ENCODE assay signal across 9 cellular contexts in genomic region chr1:156104861-156105546, GRCh38. TPM values are rescaled to one million over a fixed set of nuclear protein-coding genes. Genes with fewer than 3 reads are reported as not detected.
DNase-seq lines count a peak whose midpoint lies in the region; ATAC-seq and TF ChIP-seq lines count a peak whose summit lies in the region.
"Had no signal": no experiment of that assay in that cellular context is flagged by ENCODE, and none has a peak within 500 bp of the region (broad histone marks: within the 10 kb centered on the region; RNA-seq: fewer than 3 reads in every experiment).

No MANE protein-coding gene starts in this region.

- DNase-seq in GM04504 (ENCODE audit: low read depth) (peak; percentile 76), WERI-Rb-1 (no peak), foreskin keratinocyte (no peak), gastrocnemius medialis (no peak), mucosa of gallbladder (ENCODE audit: low spot score) (no peak), left colon (no peak)

- ATAC-seq in foreskin keratinocyte, result peak; percentile 3
- no peak for ATAC-seq in gastrocnemius medialis
- no peak for ATAC-seq in GM21717 (IDR thresholded peaks at IDR 0.05; ENCODE audit: unreplicated experiment)
- ATAC-seq in GM21737 (IDR thresholded peaks at IDR 0.05; ENCODE audit: unreplicated experiment), result no peak
- no peak for ATAC-seq in left colon

- H3K27me3 ChIP-seq in WERI-Rb-1 (ENCODE audit: insufficient read depth, low read depth, severe bottlenecking) (no peaks in the 10 kb centered on the region), foreskin keratinocyte (no peaks in the 10 kb centered on the region), gastrocnemius medialis (no peaks in the 10 kb centered on the region)

- in situ Hi-C loops in gastrocnemius medialis (cut with MboI; ENCODE audit: low sequenced_read_pairs in 4 of 4), result loop anchor here in 1 of 4 donors (25.0 kb wide), 1 partner anchor 382 kb away; no protein-coding TSS in a partner anchor

- intact Hi-C loops in gastrocnemius medialis (cut with DNase I; ENCODE audit: low total_unique reads) (loop anchor here (10.0 kb wide), 1 partner anchor 360 kb away; no protein-coding TSS in a partner anchor), left colon (cut with DNase I, micrococcal nuclease) (no loop called here)

- TF ChIP-seq CTCF in WERI-Rb-1 (IDR thresholded peaks at IDR 0.05; ENCODE audit: low read depth, low read length) (no peak), foreskin keratinocyte (conservative IDR thresholded peaks at IDR 0.05) (no peak), gastrocnemius medialis (IDR thresholded peaks at IDR 0.05 in 4 of 5, conservative IDR thresholded peaks at IDR 0.05 in 1 of 5) (no peak)

- H3K4me1 ChIP-seq in foreskin keratinocyte (peaks cover 34% of the 10 kb centered on the region), gastrocnemius medialis (peaks cover 64 to 71% of the 10 kb centered on the region in 2 donors)

- H3K27ac ChIP-seq in WERI-Rb-1 (peak overlapping the region; percentile 80), foreskin keratinocyte (peak overlapping the region; percentile 97), gastrocnemius medialis (peak overlapping the region; percentile 96 to 99 (median 98))

- H3K4me3 ChIP-seq in WERI-Rb-1 (ENCODE audit: low read depth, low read length), result no peak overlapping the region
- no peak overlapping the region for H3K4me3 ChIP-seq in gastrocnemius medialis

- H3K36me3 ChIP-seq in WERI-Rb-1 (0 out of 2 replicates have a peak, but pooled peaks cover 3% of the 10 kb centered on the region), gastrocnemius medialis (no peaks in the 10 kb centered on the region)

- no peak for TF ChIP-seq POLR2A in gastrocnemius medialis (IDR thresholded peaks at IDR 0.05)

- H3K9me3 ChIP-seq in WERI-Rb-1 (ENCODE audit: severe bottlenecking), result no peaks in the 10 kb centered on the region
- no peaks in the 10 kb centered on the region for H3K9me3 ChIP-seq in gastrocnemius medialis

RNA-seq across cellular contexts. Expression of gene LMNA, which starts 9.5 kb away (rescaled TPM):
- total RNA-seq in foreskin keratinocyte (816 and 822 TPM in 2 replicates), gastrocnemius medialis (100 to 1,000 TPM; 143 to 244 (median 220) TPM), mucosa of gallbladder (293 TPM), left colon (100 to 1,000 TPM; 335 to 478 TPM)
- polyA plus RNA-seq in foreskin keratinocyte, result 810 and 877 TPM in 2 replicates

RNA-seq across cellular contexts. Expression of gene MEX3A, which starts 22.7 kb away (rescaled TPM):
- total RNA-seq in foreskin keratinocyte (3.5 and 4.1 TPM in 2 replicates), gastrocnemius medialis (not detected), mucosa of gallbladder (1.4 TPM), left colon (1 to 10 TPM in 1 of 2 donors, under 1 TPM in 1; 0.78 to 1.1 TPM)
- 3.4 TPM in 2 replicates for polyA plus RNA-seq in foreskin keratinocyte

RNA-seq across cellular contexts. Expression of gene RAB25, which starts 44.0 kb away (rescaled TPM):
- 44.3 and 53.1 TPM in 2 replicates for total RNA-seq in foreskin keratinocyte
- 82.6 and 82.8 TPM in 2 replicates for polyA plus RNA-seq in foreskin keratinocyte
- 1 to 10 TPM in 1 of 4 donors, not detected in 3; 1.2 TPM for total RNA-seq in gastrocnemius medialis
- total RNA-seq in mucosa of gallbladder, result 103 TPM
- 100 to 1,000 TPM; 203 to 231 TPM for total RNA-seq in left colon

RNA-seq across cellular contexts. Expression of gene SEMA4A, which starts 48.4 kb away (rescaled TPM):
- total RNA-seq in foreskin keratinocyte (9.7 and 9.9 TPM in 2 replicates), gastrocnemius medialis (1 to 10 TPM in 2 of 4 donors, under 1 TPM in 2; 0.29 to 2.4 (median 1.2) TPM), mucosa of gallbladder (24.4 TPM), left colon (1 to 10 TPM; 3.5 to 6.5 TPM)
- polyA plus RNA-seq in foreskin keratinocyte, result 9.3 TPM in 2 replicates
- total RNA-seq: HT1080 had no signal

RNA-seq across cellular contexts. Expression of gene LAMTOR2, which starts 50.4 kb away (rescaled TPM):
- 87.0 and 95.0 TPM in 2 replicates for total RNA-seq in foreskin keratinocyte
- 164 and 173 TPM in 2 replicates for polyA plus RNA-seq in foreskin keratinocyte
- 10 to 100 TPM; 51.5 to 82.7 (median 72.6) TPM for total RNA-seq in gastrocnemius medialis
- 77.0 TPM for total RNA-seq in mucosa of gallbladder
- total RNA-seq in left colon, result 10 to 100 TPM; 70.6 to 72.7 TPM

Comparison
In these comparisons a context has a peak if more than half of its experiments do, and no peak if none do; other contexts are left out.
1. RNA of gene RAB25, which starts 44.0 kb away (total RNA-seq): 203 to 231 TPM in left colon, 103 TPM in mucosa of gallbladder (single experiment) and 44.3 to 53.1 TPM in foreskin keratinocyte; 1.2 TPM in gastrocnemius medialis; every median in the first group is over 10 times any median in the second.
2. Peak in every context shown above with its lines, with median percentiles within 50 percentile points of each other: H3K27ac ChIP-seq.